Comparison of ENCODE assay signal across 13 cellular contexts in genomic region chr16:74083582-74083981, GRCh38.
DNase-seq lines count a peak whose midpoint lies in the region; ATAC-seq lines count a peak whose summit lies in the region.
"Had no signal": no experiment of that assay in that cellular context is flagged by ENCODE, and none has a peak within 500 bp of the region (broad histone marks: within the 10 kb centered on the region; RNA-seq: fewer than 3 reads in every experiment).

No MANE protein-coding gene starts in this region.

- POLR2A ChIA-PET in activated CD8-positive, alpha-beta T cell treated with anti-CD3 and anti-CD28 coated beads, Interleukin-2, amount 10 ng/mL, durations not matched to agents 7 days and 5 days (lab: Charles Lee), result no interaction called here

- no peaks in the 10 kb centered on the region for H3K4me1 Mint-ChIP-seq in activated CD8-positive, alpha-beta T cell treated with anti-CD3 and anti-CD28 coated beads, Interleukin-2, amount 10 ng/mL, durations not matched to agents 7 days and 5 days (ENCODE audit: low read depth)

- no peak overlapping the region for H3K4me3 Mint-ChIP-seq in activated CD8-positive, alpha-beta T cell treated with anti-CD3 and anti-CD28 coated beads, Interleukin-2, amount 10 ng/mL, durations not matched to agents 7 days and 5 days
- H3K4me3 Mint-ChIP-seq: CD4-positive, alpha-beta T cell; GM23338 had no signal

- CTCF ChIA-PET in activated CD8-positive, alpha-beta T cell treated with anti-CD3 and anti-CD28 coated beads, Interleukin-2, amount 10 ng/mL, durations not matched to agents 7 days and 5 days (lab: Charles Lee), result interaction anchor here (1.5 kb wide), 1 partner anchor 24 kb away, joined by 4 read pairs; no protein-coding TSS in a partner anchor

- DNase-seq in NCI-H1417 (lab: John Stamatoyannopoulos, UW) (peak in 2 of 3 experiments; percentile 1 to 56), NCI-H1417 treated with DMSO at 0.1 percent for 48 hours (lab: John Stamatoyannopoulos, UW) (no peak), NCI-H748 (lab: John Stamatoyannopoulos, UW; ENCODE audit: unreplicated experiment) (peak; percentile 76), left kidney (ENCODE audit: low read depth, low spot score) (peak; percentile 31)
- DNase-seq in activated CD8-positive, alpha-beta T cell treated with anti-CD3 and anti-CD28 coated beads, Interleukin-2, amount 10 ng/mL, durations not matched to agents 7 days and 5 days, result no peak
- DNase-seq: AML-193; Caco-2; CD4-positive, alpha-beta T cell had no signal

- no peak for ATAC-seq in GM19023 (IDR thresholded peaks at IDR 0.05; ENCODE audit: unreplicated experiment)
- no peak for ATAC-seq in activated CD4-positive, CD25-positive, alpha-beta regulatory T cell treated with anti-CD3 and anti-CD28 coated beads, Interleukin-2, amount 50 U/mL, for 24 hours
- no peak for ATAC-seq in activated CD8-positive, alpha-beta T cell treated with anti-CD3 and anti-CD28 coated beads, Interleukin-2, amount 10 ng/mL, durations not matched to agents 7 days and 5 days
- ATAC-seq: A549, GM23338, HCT116 had no signal

- no peaks in the 10 kb centered on the region for H3K36me3 Mint-ChIP-seq in activated CD8-positive, alpha-beta T cell treated with anti-CD3 and anti-CD28 coated beads, Interleukin-2, amount 10 ng/mL, durations not matched to agents 7 days and 5 days (ENCODE audit: low read depth)

- no peak overlapping the region for H3K27ac Mint-ChIP-seq in activated CD8-positive, alpha-beta T cell treated with anti-CD3 and anti-CD28 coated beads, Interleukin-2, amount 10 ng/mL, durations not matched to agents 7 days and 5 days
- H3K27ac Mint-ChIP-seq: CD4-positive, alpha-beta T cell; GM23338 had no signal

- H3K27me3 Mint-ChIP-seq in activated CD8-positive, alpha-beta T cell treated with anti-CD3 and anti-CD28 coated beads, Interleukin-2, amount 10 ng/mL, durations not matched to agents 7 days and 5 days (ENCODE audit: low read depth), result no peaks in the 10 kb centered on the region
- H3K27me3 Mint-ChIP-seq: CD4-positive, alpha-beta T cell had no signal

- no peaks in the 10 kb centered on the region for H3K9me3 Mint-ChIP-seq in activated CD8-positive, alpha-beta T cell treated with anti-CD3 and anti-CD28 coated beads, Interleukin-2, amount 10 ng/mL, durations not matched to agents 7 days and 5 days (ENCODE audit: insufficient read depth)
- H3K9me3 Mint-ChIP-seq: CD4-positive, alpha-beta T cell; GM23338 had no signal

Comparison
In these comparisons a context has a peak if more than half of its experiments do, and no peak if none do; other contexts are left out.
1. DNase-seq: peak in NCI-H1417 (2 of 3), NCI-H748 (single experiment) and left kidney (single experiment); none in NCI-H1417 treated with DMSO at 0.1 percent for 48 hours (single experiment) and activated CD8-positive, alpha-beta T cell treated with anti-CD3 and anti-CD28 coated beads, Interleukin-2, amount 10 ng/mL, durations not matched to agents 7 days and 5 days (single experiment).